19 cellular contexts compared by ENCODE assay signal in genomic region chr3:187721055-187721454, GRCh38. TPM values are rescaled to one million over a fixed set of nuclear protein-coding genes. Genes with fewer than 3 reads are reported as not detected.
A peak's percentile ranks its signal among the peaks of the same experiment; 100 is the strongest.
DNase-seq lines count a peak whose midpoint lies in the region; ATAC-seq, FAIRE-seq and TF ChIP-seq lines count a peak whose summit lies in the region.
"Had no signal": no experiment of that assay in that cellular context is flagged by ENCODE, and none has a peak within 500 bp of the region (broad histone marks: within the 10 kb centered on the region; RNA-seq: fewer than 3 reads in every experiment).

No MANE protein-coding gene starts in this region.

- CTCF ChIA-PET in HepG2 (lab: Yijun Ruan, JAX; ENCODE audit: low intra/inter-chr PET ratio, low total read pairs), result no interaction called here
- CTCF ChIA-PET in H1 (lab: Charles Lee; ENCODE audit: partially characterized antibody), result interaction anchor here (0.6 to 23.0 kb wide), 11 partner anchors 11 to 1239 kb away, joined by 3 to 280 read pairs (median 5); no protein-coding TSS in a partner anchor

- no peak overlapping the region for H2AK5ac ChIP-seq in H1 (ENCODE audit: low read depth, low read length)

- in situ Hi-C loops in HepG2 (cut with HindIII; ENCODE audit: extremely low pct_ligation_motif_present, low pct_unique_long_range_greater_than_20kb), result no loop called here

- H4K91ac ChIP-seq in H1 (replicated peaks; ENCODE audit: insufficient read length, low read length), result no peak overlapping the region

- no peak for ATAC-seq in HepG2
- ATAC-seq in right lobe of liver, result no peak
- ATAC-seq in GM19035 (IDR thresholded peaks at IDR 0.05; ENCODE audit: unreplicated experiment), result no peak
- ATAC-seq in HG03175 (IDR thresholded peaks at IDR 0.05; ENCODE audit: unreplicated experiment), result no peak

- H3K36me3 ChIP-seq in HepG2 (replicated peaks in 1 of 2; ENCODE audit: control insufficient read depth in 1 of 2, insufficient read depth in 2 of 2, low read length in 2 of 2), result peaks cover 23 to 43% of the 10 kb centered on the region in 2 experiments
- H3K36me3 ChIP-seq in right lobe of liver, result peaks cover 6 to 52% (median 26%) of the 10 kb centered on the region in 4 donors
- peaks cover 2 to 33% (median 10%) of the 10 kb centered on the region in 4 experiments; a peak in 6 of 8 replicates for H3K36me3 ChIP-seq in H1 (ENCODE audit: control insufficient read depth in 2 of 4, insufficient read depth in 4 of 4, low read length in 3 of 4)
- peaks cover 38 to 55% (median 40%) of the 10 kb centered on the region in 4 donors for H3K36me3 ChIP-seq in sigmoid colon

- no peak overlapping the region for H2AFZ ChIP-seq in HepG2 (ENCODE audit: low read length)
- H2AFZ ChIP-seq in H1 (ENCODE audit: low read length), result no peak overlapping the region

- no peak overlapping the region for H3K14ac ChIP-seq in H1 (ENCODE audit: insufficient read length)

- POLR2A ChIA-PET in HepG2 (lab: Yijun Ruan, JAX), result no interaction called here
- POLR2A ChIA-PET in H1 (lab: Charles Lee; ENCODE audit: partially characterized antibody), result no interaction called here

- H2BK120ac ChIP-seq in H1 (replicated peaks; ENCODE audit: low read depth, low read length), result no peak overlapping the region

- DNase-seq in HepG2 (ENCODE audit: low spot score) (no peak), right lobe of liver (no peak), H1 (ENCODE audit: low read depth in 1 of 2, low spot score in 2 of 2) (no peak), sigmoid colon (no peak), NCI-H2171 (lab: John Stamatoyannopoulos, UW) (no peak)
- DNase-seq: Calu3; CD4-positive, alpha-beta memory T cell; DMS79 treated with DMSO at 0.1 percent for 48 hours; GF-D8; HCEC 1CT had no signal

- no peak for FAIRE-seq in HepG2 (lab: Jason Lieb, UNC)
- FAIRE-seq in H1 (lab: Jason Lieb, UNC), result no peak

- H2BK15ac ChIP-seq in H1 (ENCODE audit: low read length), result no peak overlapping the region

- no peak overlapping the region for H3K18ac ChIP-seq in H1 (ENCODE audit: extremely low read depth, low read length)

- H4K20me1 ChIP-seq in HepG2 (ENCODE audit: insufficient read depth, low read length) (peaks cover 8% of the 10 kb centered on the region; the same call in 1 of the 2 replicates), H1 (replicated peaks in 1 of 2; ENCODE audit: control insufficient read depth in 1 of 2, insufficient read depth in 2 of 2, low read length in 2 of 2) (no peaks in the 10 kb centered on the region)

- no peaks in the 10 kb centered on the region for H3K9me3 ChIP-seq in HepG2 (ENCODE audit: low read length)
- H3K9me3 ChIP-seq in right lobe of liver, result no peaks in the 10 kb centered on the region
- H3K9me3 ChIP-seq in H1 (ENCODE audit: insufficient read depth in 2 of 2, low read depth in 1 of 2, low read length in 1 of 2), result no peaks in the 10 kb centered on the region
- H3K9me3 ChIP-seq in sigmoid colon, result no peaks in the 10 kb centered on the region
- H3K9me3 ChIP-seq: BLaER1 had no signal

- H3K4me2 ChIP-seq in HepG2 (ENCODE audit: low read depth, low read length), result no peak overlapping the region
- H3K4me2 ChIP-seq in H1 (ENCODE audit: insufficient read depth in 1 of 2, low read depth in 2 of 2, low read length in 2 of 2), result no peak overlapping the region
- H3K4me2 ChIP-seq: BLaER1 had no signal

- TF ChIP-seq CTCF in HepG2 (CRISPR knock-in tag; IDR thresholded peaks at IDR 0.05), result no peak
- no peak for TF ChIP-seq CTCF in right lobe of liver (IDR thresholded peaks at IDR 0.05)
- TF ChIP-seq CTCF in H1 (IDR thresholded peaks at IDR 0.05; ENCODE audit: control extremely low read depth in 1 of 3, insufficient read depth in 1 of 3, low read depth in 1 of 3, low read length in 3 of 3), result no peak
- no peak for TF ChIP-seq CTCF in sigmoid colon (IDR thresholded peaks at IDR 0.05)

- no peak overlapping the region for H3K4me3 ChIP-seq in HepG2 (replicated peaks in 1 of 3; ENCODE audit: insufficient read depth in 1 of 3, low read depth in 2 of 3, low read length in 3 of 3)
- H3K4me3 ChIP-seq in right lobe of liver, result no peak overlapping the region
- no peak overlapping the region for H3K4me3 ChIP-seq in H1 (ENCODE audit: extremely low read depth in 1 of 4, insufficient read depth in 2 of 4, low read depth in 3 of 4, low read length in 4 of 4)
- no peak overlapping the region for H3K4me3 ChIP-seq in sigmoid colon
- H3K4me3 ChIP-seq: BLaER1 had no signal

- H3K79me2 ChIP-seq in HepG2 (ENCODE audit: insufficient read depth, low read length) (no peaks in the 10 kb centered on the region), H1 (ENCODE audit: control insufficient read depth in 1 of 2, insufficient read depth in 2 of 2, low read length in 2 of 2) (no peaks in the 10 kb centered on the region)

- no peak overlapping the region for H3K9ac ChIP-seq in HepG2 (ENCODE audit: insufficient read depth, low read depth, low read length)
- no peak overlapping the region for H3K9ac ChIP-seq in H1 (replicated peaks in 1 of 4; ENCODE audit: extremely low read depth in 1 of 4, low read depth in 3 of 4, low read length in 3 of 4)
- H3K9ac ChIP-seq: BLaER1 had no signal

- H2BK5ac ChIP-seq in H1 (ENCODE audit: low read depth, low read length), result no peak overlapping the region

- H3K4ac ChIP-seq in H1 (replicated peaks; ENCODE audit: insufficient read length, low read depth, low read length), result no peak overlapping the region

- no peaks in the 10 kb centered on the region for H3K27me3 ChIP-seq in HepG2 (ENCODE audit: control insufficient read depth in 1 of 2, insufficient read depth in 2 of 2, low read length in 2 of 2)
- H3K27me3 ChIP-seq in right lobe of liver, result no peaks in the 10 kb centered on the region
- H3K27me3 ChIP-seq in H1 (replicated peaks in 1 of 4; ENCODE audit: control insufficient read depth in 3 of 4, extremely low read depth in 1 of 4, insufficient read depth in 3 of 4, low read length in 3 of 4), result no peaks in the 10 kb centered on the region
- no peaks in the 10 kb centered on the region for H3K27me3 ChIP-seq in sigmoid colon
- H3K27me3 ChIP-seq: BLaER1 had no signal

- H3K23ac ChIP-seq in H1 (ENCODE audit: insufficient read length), result no peak overlapping the region

- no peak overlapping the region for H2BK12ac ChIP-seq in H1 (ENCODE audit: low read depth, low read length)

- BruUV-seq in HepG2 (replicated peaks; lab: Mats Ljungman, UMichigan), result no TSS peak

- H3K23me2 ChIP-seq in H1 (ENCODE audit: low read depth, low read length), result no peaks in the 10 kb centered on the region

- 0 out of 2 replicates have a peak overlapping the region, but pooled peaks have one; percentile 3 for H2BK20ac ChIP-seq in H1 (ENCODE audit: low read length)

- H3K27ac ChIP-seq in HepG2 (ENCODE audit: extremely low read length, insufficient read depth, low read length) (peak overlapping the region; percentile 91), right lobe of liver (no peak overlapping the region), H1 (ENCODE audit: low read depth, low read length) (no peak overlapping the region), sigmoid colon (peak overlapping the region in 3 of 4 donors; percentile 58 to 76 (median 72))
- H3K27ac ChIP-seq: BLaER1, HL-60 had no signal

- 95% methylated on average over 8 of the region's 8 CpGs for WGBS in HepG2 (ENCODE audit: low lambda C conversion rate)
- WGBS in right lobe of liver (ENCODE audit: insufficient coverage, low coverage, low lambda C conversion rate, missing lambda C conversion rate), result 95% methylated on average over 8 of the region's 8 CpGs
- WGBS in H1 (ENCODE audit: extremely low coverage in 1 of 2, insufficient coverage in 1 of 2, insufficient read length in 1 of 2, insufficient replicate concordance in 2 of 2, low coverage in 1 of 2, low lambda C conversion rate in 2 of 2, missing lambda C conversion rate in 1 of 2), 2 experiments, result 92% methylated on average over 8 of the region's 8 CpGs; no CpG with 5 or more reads in 1 of the 2 experiments
- 91 to 92% methylated on average over 8 of the region's 8 CpGs for WGBS in sigmoid colon, 2 donors

- no peak for TF ChIP-seq EP300 in HepG2 (IDR thresholded peaks at IDR 0.05; ENCODE audit: low read depth in 2 of 2, low read length in 2 of 2)
- no peak for TF ChIP-seq EP300 in HepG2 (CRISPR knock-in tag; IDR thresholded peaks at IDR 0.05; ENCODE audit: borderline replicate concordance)
- no peak for TF ChIP-seq EP300 in H1 (IDR thresholded peaks at IDR 0.05; ENCODE audit: borderline replicate concordance in 1 of 2, low read depth in 2 of 2, low read length in 2 of 2)
- no peak for TF ChIP-seq EP300 in sigmoid colon (IDR thresholded peaks at IDR 0.05)

- no peak overlapping the region for H4K5ac ChIP-seq in H1 (ENCODE audit: insufficient read length, low read depth, low read length)

- H4K8ac ChIP-seq in H1 (ENCODE audit: extremely low read depth, insufficient read depth, low read length), result no peak overlapping the region

- intact Hi-C loops in HepG2 (cut with micrococcal nuclease; ENCODE audit: unreplicated experiment) (no loop called here), right lobe of liver (cut with DNase I) (no loop called here), sigmoid colon (cut with DNase I) (no loop called here)

- peaks cover 42% of the 10 kb centered on the region for H3K4me1 ChIP-seq in HepG2 (ENCODE audit: insufficient read depth, low read length)
- H3K4me1 ChIP-seq in right lobe of liver, result peaks cover 0 to 33% (median 12%) of the 10 kb centered on the region in 4 donors
- peaks cover 0 to 13% (median 4%) of the 10 kb centered on the region in 4 experiments; a peak in 6 of 7 replicates for H3K4me1 ChIP-seq in H1 (replicated peaks in 1 of 4; ENCODE audit: control insufficient read depth in 3 of 4, insufficient read depth in 4 of 4, low read length in 3 of 4)
- H3K4me1 ChIP-seq in sigmoid colon, result peaks cover 0 to 30% (median 21%) of the 10 kb centered on the region in 4 donors
- H3K4me1 ChIP-seq: BLaER1 had no signal

- TF ChIP-seq RAD21 in HepG2 (CRISPR knock-in tag; IDR thresholded peaks at IDR 0.05) (no peak), H1 (IDR thresholded peaks at IDR 0.05 in 1 of 2, conservative IDR thresholded peaks at IDR 0.05 in 1 of 2; ENCODE audit: low read depth in 2 of 2, low read length in 2 of 2) (no peak)

- no peak overlapping the region for H3K56ac ChIP-seq in H1 (replicated peaks; ENCODE audit: insufficient read length, low read depth, low read length)

- no peaks in the 10 kb centered on the region for H3K79me1 ChIP-seq in H1 (ENCODE audit: low read depth, low read length)

- TF ChIP-seq POLR2A in HepG2 (IDR thresholded peaks at IDR 0.05; ENCODE audit: insufficient read depth in 1 of 2, low read depth in 2 of 2, low read length in 2 of 2), result no peak
- no peak for TF ChIP-seq POLR2A in right lobe of liver (IDR thresholded peaks at IDR 0.05)
- no peak for TF ChIP-seq POLR2A in H1 (IDR thresholded peaks at IDR 0.05; ENCODE audit: control extremely low read depth in 1 of 2, low read depth in 2 of 2, low read length in 2 of 2)
- TF ChIP-seq POLR2A in sigmoid colon (IDR thresholded peaks at IDR 0.05), result no peak

RNA-seq across cellular contexts. Expression of gene RTP2, which starts 18.7 kb away (rescaled TPM):
- total RNA-seq in HepG2 (2016; rRNA removed; fragmentation: Illumina TruSeq; extraction: Trizol) (not detected in 2 replicates), right lobe of liver (not detected), sigmoid colon (not detected)
- not detected in 2 replicates for total RNA-seq in HepG2 (2016; cell fraction: cytosol; rRNA removed; fragmentation: Illumina TruSeq; extraction: Trizol; ENCODE audit: low read depth)
- total RNA-seq in HepG2 (2016; cell fraction: insoluble cytoplasmic fraction; rRNA removed; fragmentation: Illumina TruSeq; extraction: Trizol), result not detected in 2 replicates
- not detected in 2 replicates for total RNA-seq in HepG2 (2016; cell fraction: membrane; rRNA removed; fragmentation: Illumina TruSeq; extraction: Trizol)
- not detected in 2 replicates for total RNA-seq in HepG2 (2016; cell fraction: nucleus; rRNA removed; fragmentation: Illumina TruSeq; extraction: Trizol)
- polyA plus RNA-seq in HepG2 (2011; rRNA removed) (not detected in 2 replicates), H1 (2011; rRNA removed) (not detected in 2 replicates), sigmoid colon (not detected)
- not detected in 2 replicates for polyA plus RNA-seq in HepG2 (2011; cell fraction: cytosol; rRNA removed)
- polyA plus RNA-seq in HepG2 (2011; cell fraction: nucleus; rRNA removed), result not detected in 2 replicates
- not detected in 2 replicates for polyA plus RNA-seq in HepG2 (2012)
- not detected in 2 replicates for polyA plus RNA-seq in HepG2 (2016; cell fraction: cytosol; fragmentation: Illumina TruSeq; extraction: Trizol; ENCODE audit: low read depth)
- polyA plus RNA-seq in HepG2 (2016; cell fraction: insoluble cytoplasmic fraction; fragmentation: Illumina TruSeq; extraction: Trizol; ENCODE audit: low read depth), result not detected in 2 replicates
- not detected in 2 replicates for polyA plus RNA-seq in HepG2 (2016; cell fraction: membrane; fragmentation: Illumina TruSeq; extraction: Trizol; ENCODE audit: low read depth)
- not detected in 2 replicates for polyA plus RNA-seq in HepG2 (2016; cell fraction: nucleus; fragmentation: Illumina TruSeq; extraction: Trizol; ENCODE audit: insufficient read depth, low read depth)
- polyA minus RNA-seq in HepG2 (2011; rRNA and poly(A)+ RNA removed; ENCODE audit: low replicate concordance), result 0.19 TPM in 1 of 2 replicates, not detected in the other
- not detected in 2 replicates for polyA minus RNA-seq in HepG2 (2011; cell fraction: cytosol; rRNA and poly(A)+ RNA removed)
- not detected in 2 replicates for polyA minus RNA-seq in HepG2 (2011; cell fraction: nucleus; rRNA and poly(A)+ RNA removed)
- total RNA-seq in H1 (2021; fragmentation: NEBNext Ultra II Directional; extraction: Animal tissue kit (Norgen Biotek cat#: 25700)), result not detected in 2 replicates
- not detected for polyA plus RNA-seq in H1 (2011; cell fraction: cytosol; rRNA removed)
- not detected for polyA plus RNA-seq in H1 (2011; cell fraction: nucleus; rRNA removed)
- polyA plus RNA-seq in H1 (2012, experiment 1 of 2), result not detected in 4 replicates
- polyA plus RNA-seq in H1 (2012, experiment 2 of 2), result not detected
- polyA plus RNA-seq in H1 (2013, experiment 1 of 2), result not detected
- polyA plus RNA-seq in H1 (2013, experiment 2 of 2), result not detected
- polyA minus RNA-seq in H1 (2011; rRNA and poly(A)+ RNA removed), result not detected in 2 replicates
- not detected for polyA minus RNA-seq in H1 (2011; cell fraction: cytosol; rRNA and poly(A)+ RNA removed)
- polyA minus RNA-seq in H1 (2011; cell fraction: nucleus; rRNA and poly(A)+ RNA removed), result not detected
- total RNA-seq: A673; Calu3; CD4-positive, alpha-beta memory T cell; H4; HT1080 had no signal
- polyA plus RNA-seq: AG04450; CD14-positive monocyte; CD4-positive, alpha-beta memory T cell had no signal

RNA-seq across cellular contexts. Expression of gene BCL6, which starts 24.2 kb away (rescaled TPM):
- total RNA-seq in HepG2 (2016; rRNA removed; fragmentation: Illumina TruSeq; extraction: Trizol), result 20.3 and 21.2 TPM in 2 replicates
- 5.3 and 5.8 TPM in 2 replicates for total RNA-seq in HepG2 (2016; cell fraction: cytosol; rRNA removed; fragmentation: Illumina TruSeq; extraction: Trizol; ENCODE audit: low read depth)
- total RNA-seq in HepG2 (2016; cell fraction: insoluble cytoplasmic fraction; rRNA removed; fragmentation: Illumina TruSeq; extraction: Trizol), result 12.4 and 21.0 TPM in 2 replicates
- 8.3 and 11.0 TPM in 2 replicates for total RNA-seq in HepG2 (2016; cell fraction: membrane; rRNA removed; fragmentation: Illumina TruSeq; extraction: Trizol)
- total RNA-seq in HepG2 (2016; cell fraction: nucleus; rRNA removed; fragmentation: Illumina TruSeq; extraction: Trizol), result 25.9 and 29.9 TPM in 2 replicates
- 53.7 and 67.5 TPM in 2 replicates for polyA plus RNA-seq in HepG2 (2011; rRNA removed)
- polyA plus RNA-seq in HepG2 (2011; cell fraction: cytosol; rRNA removed), result 18.9 and 19.0 TPM in 2 replicates
- 286 and 355 TPM in 2 replicates for polyA plus RNA-seq in HepG2 (2011; cell fraction: nucleus; rRNA removed)
- polyA plus RNA-seq in HepG2 (2012), result 95.9 and 236 TPM in 2 replicates
- 1.1 and 1.4 TPM in 2 replicates for polyA plus RNA-seq in HepG2 (2016; cell fraction: cytosol; fragmentation: Illumina TruSeq; extraction: Trizol; ENCODE audit: low read depth)
- polyA plus RNA-seq in HepG2 (2016; cell fraction: insoluble cytoplasmic fraction; fragmentation: Illumina TruSeq; extraction: Trizol; ENCODE audit: low read depth), result 19.4 and 26.5 TPM in 2 replicates
- 3.5 and 4.8 TPM in 2 replicates for polyA plus RNA-seq in HepG2 (2016; cell fraction: membrane; fragmentation: Illumina TruSeq; extraction: Trizol; ENCODE audit: low read depth)
- polyA plus RNA-seq in HepG2 (2016; cell fraction: nucleus; fragmentation: Illumina TruSeq; extraction: Trizol; ENCODE audit: insufficient read depth, low read depth), result 95.1 and 111 TPM in 2 replicates
- polyA minus RNA-seq in HepG2 (2011; rRNA and poly(A)+ RNA removed; ENCODE audit: low replicate concordance), result 16.4 and 68.3 TPM in 2 replicates
- 22.3 and 35.5 TPM in 2 replicates for polyA minus RNA-seq in HepG2 (2011; cell fraction: cytosol; rRNA and poly(A)+ RNA removed)
- 81.2 and 114 TPM in 2 replicates for polyA minus RNA-seq in HepG2 (2011; cell fraction: nucleus; rRNA and poly(A)+ RNA removed)
- 10 to 100 TPM; 29.1 to 67.5 (median 41.8) TPM for total RNA-seq in right lobe of liver
- total RNA-seq in H1 (2021; fragmentation: NEBNext Ultra II Directional; extraction: Animal tissue kit (Norgen Biotek cat#: 25700)), result 8.7 and 10.4 TPM in 2 replicates
- 5.7 and 9.4 TPM in 2 replicates for polyA plus RNA-seq in H1 (2011; rRNA removed)
- 8.0 TPM for polyA plus RNA-seq in H1 (2011; cell fraction: cytosol; rRNA removed)
- polyA plus RNA-seq in H1 (2011; cell fraction: nucleus; rRNA removed), result 29.9 TPM
- polyA plus RNA-seq in H1 (2012, experiment 1 of 2), result 11.7 to 15.2 TPM (median 14.1 TPM) in 4 replicates
- polyA plus RNA-seq in H1 (2012, experiment 2 of 2), result 2.8 TPM
- 4.0 TPM for polyA plus RNA-seq in H1 (2013, experiment 1 of 2)
- polyA plus RNA-seq in H1 (2013, experiment 2 of 2), result 3.6 TPM
- 5.8 and 12.6 TPM in 2 replicates for polyA minus RNA-seq in H1 (2011; rRNA and poly(A)+ RNA removed)
- polyA minus RNA-seq in H1 (2011; cell fraction: cytosol; rRNA and poly(A)+ RNA removed), result 7.0 TPM
- 10.8 TPM for polyA minus RNA-seq in H1 (2011; cell fraction: nucleus; rRNA and poly(A)+ RNA removed)
- 100 to 1,000 TPM in 1 of 4 donors, 10 to 100 TPM in 3; 51.4 to 233 (median 80.7) TPM for total RNA-seq in sigmoid colon
- 10 to 100 TPM in 1 of 3 donors, 1 to 10 TPM in 2; 4.9 to 30.6 (median 7.2) TPM for polyA plus RNA-seq in sigmoid colon

RNA-seq across cellular contexts. Expression of gene SST, which starts 50.9 kb away (rescaled TPM):
- not detected in 2 replicates for total RNA-seq in HepG2 (2016; rRNA removed; fragmentation: Illumina TruSeq; extraction: Trizol)
- total RNA-seq in HepG2 (2016; cell fraction: cytosol; rRNA removed; fragmentation: Illumina TruSeq; extraction: Trizol; ENCODE audit: low read depth), result not detected in 2 replicates
- not detected in 2 replicates for total RNA-seq in HepG2 (2016; cell fraction: insoluble cytoplasmic fraction; rRNA removed; fragmentation: Illumina TruSeq; extraction: Trizol)
- not detected in 2 replicates for total RNA-seq in HepG2 (2016; cell fraction: membrane; rRNA removed; fragmentation: Illumina TruSeq; extraction: Trizol)
- total RNA-seq in HepG2 (2016; cell fraction: nucleus; rRNA removed; fragmentation: Illumina TruSeq; extraction: Trizol), result not detected in 2 replicates
- not detected in 2 replicates for polyA plus RNA-seq in HepG2 (2011; rRNA removed)
- polyA plus RNA-seq in HepG2 (2011; cell fraction: cytosol; rRNA removed), result not detected in 2 replicates
- not detected in 2 replicates for polyA plus RNA-seq in HepG2 (2011; cell fraction: nucleus; rRNA removed)
- not detected in 2 replicates for polyA plus RNA-seq in HepG2 (2012)
- polyA plus RNA-seq in HepG2 (2016; cell fraction: cytosol; fragmentation: Illumina TruSeq; extraction: Trizol; ENCODE audit: low read depth), result not detected in 2 replicates
- not detected in 2 replicates for polyA plus RNA-seq in HepG2 (2016; cell fraction: insoluble cytoplasmic fraction; fragmentation: Illumina TruSeq; extraction: Trizol; ENCODE audit: low read depth)
- not detected in 2 replicates for polyA plus RNA-seq in HepG2 (2016; cell fraction: membrane; fragmentation: Illumina TruSeq; extraction: Trizol; ENCODE audit: low read depth)
- not detected in 2 replicates for polyA plus RNA-seq in HepG2 (2016; cell fraction: nucleus; fragmentation: Illumina TruSeq; extraction: Trizol; ENCODE audit: insufficient read depth, low read depth)
- not detected in 2 replicates for polyA minus RNA-seq in HepG2 (2011; rRNA and poly(A)+ RNA removed; ENCODE audit: low replicate concordance)
- polyA minus RNA-seq in HepG2 (2011; cell fraction: cytosol; rRNA and poly(A)+ RNA removed), result not detected in 2 replicates
- not detected in 2 replicates for polyA minus RNA-seq in HepG2 (2011; cell fraction: nucleus; rRNA and poly(A)+ RNA removed)
- total RNA-seq in right lobe of liver, result not detected
- total RNA-seq in H1 (2021; fragmentation: NEBNext Ultra II Directional; extraction: Animal tissue kit (Norgen Biotek cat#: 25700)), result 1.3 TPM in 1 of 2 replicates, not detected in the other
- 0.50 and 0.74 TPM in 2 replicates for polyA plus RNA-seq in H1 (2011; rRNA removed)
- 0.34 TPM for polyA plus RNA-seq in H1 (2011; cell fraction: cytosol; rRNA removed)
- not detected for polyA plus RNA-seq in H1 (2011; cell fraction: nucleus; rRNA removed)
- polyA plus RNA-seq in H1 (2012, experiment 1 of 2), result 0.46 to 0.53 TPM in 2 of 4 replicates, not detected in the others
- not detected for polyA plus RNA-seq in H1 (2012, experiment 2 of 2)
- polyA plus RNA-seq in H1 (2013, experiment 1 of 2), result 2.3 TPM
- 2.9 TPM for polyA plus RNA-seq in H1 (2013, experiment 2 of 2)
- not detected in 2 replicates for polyA minus RNA-seq in H1 (2011; rRNA and poly(A)+ RNA removed)
- not detected for polyA minus RNA-seq in H1 (2011; cell fraction: cytosol; rRNA and poly(A)+ RNA removed)
- not detected for polyA minus RNA-seq in H1 (2011; cell fraction: nucleus; rRNA and poly(A)+ RNA removed)
- total RNA-seq in sigmoid colon, result 1 to 10 TPM in 3 of 4 donors, not detected in 1; 1.1 to 3.0 (median 1.5) TPM
- polyA plus RNA-seq in sigmoid colon, result 10 to 100 TPM; 11.0 to 19.2 (median 18.0) TPM
- total RNA-seq: A673; Calu3; CD4-positive, alpha-beta memory T cell; H4; HT1080 had no signal
- polyA plus RNA-seq: AG04450; CD14-positive monocyte; CD4-positive, alpha-beta memory T cell had no signal

Comparison
In these comparisons a context has a peak if more than half of its experiments do, and no peak if none do; other contexts are left out.
1. H3K27ac ChIP-seq: peak in HepG2 (single experiment) and sigmoid colon (3 of 4); none in right lobe of liver (0 of 3) and H1 (single experiment).